In the genomic region with DNA sequence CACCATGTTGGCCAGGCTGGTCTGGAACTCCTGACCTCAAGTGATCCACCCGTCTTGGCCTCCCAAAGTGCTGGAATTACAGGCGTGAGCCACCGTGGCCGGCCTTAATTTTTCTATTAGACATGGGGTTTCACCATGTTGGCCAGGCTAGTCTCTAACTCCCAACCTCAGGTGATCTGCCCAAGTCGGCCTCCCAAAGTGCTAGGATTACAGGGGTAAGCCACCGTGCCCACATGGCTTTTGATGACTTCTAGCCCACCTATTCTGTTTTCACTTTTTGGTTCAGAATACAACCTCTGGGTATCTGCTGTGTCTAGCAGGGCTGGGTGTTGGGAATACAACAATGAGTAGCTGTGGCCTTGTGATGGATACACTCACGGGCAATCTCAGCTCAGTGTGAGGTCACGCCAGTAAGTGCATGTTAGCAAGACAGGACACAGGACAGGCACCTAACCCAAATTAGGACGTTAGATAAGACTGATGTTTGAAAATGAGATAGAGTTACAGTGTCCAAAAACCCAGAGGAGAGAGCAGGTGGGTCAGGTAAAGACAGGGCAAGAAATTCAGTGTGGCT, we compare ENCODE assay signal across 19 cellular contexts. TPM values are rescaled to one million over a fixed set of nuclear protein-coding genes. Genes with fewer than 3 reads are reported as not detected.
DNase-seq lines count a peak whose midpoint lies in the region; ATAC-seq and TF ChIP-seq lines count a peak whose summit lies in the region.
"Had no signal": no experiment of that assay in that cellular context is flagged by ENCODE, and none has a peak within 500 bp of the region (broad histone marks: within the 10 kb centered on the region; RNA-seq: fewer than 3 reads in every experiment).

No MANE protein-coding gene starts in this region.

- in situ Hi-C loops in IMR-90 (cut with MboI; ENCODE audit: low sequenced_read_pairs) = no loop called here

- no peak overlapping the region for H3K56ac ChIP-seq in IMR-90 (ENCODE audit: extremely low read depth, insufficient read depth, low read length)

- H3K9ac ChIP-seq in IMR-90 (ENCODE audit: low read depth, low read length) = no peak overlapping the region

- H3K36me3 ChIP-seq in A673 (ENCODE audit: insufficient read depth, low read length, poor library complexity, severe bottlenecking) (no peaks in the 10 kb centered on the region), IMR-90 (ENCODE audit: control insufficient read depth, insufficient read depth, low read length) (peaks cover 5% of the 10 kb centered on the region; the same call in 1 of the 2 replicates), cardiac muscle cell (no peaks in the 10 kb centered on the region)

- POLR2A ChIA-PET in A673 (lab: Charles Lee; ENCODE audit: low non-redundant PET) = no interaction called here
- POLR2A ChIA-PET in IMR-90 (lab: Charles Lee; ENCODE audit: unreplicated experiment) = no interaction called here

- H2AFZ ChIP-seq in IMR-90 (replicated peaks; ENCODE audit: low read length, poor library complexity) = no peak overlapping the region

- H4K8ac ChIP-seq in IMR-90 (ENCODE audit: low read depth in 2 of 2, low read length in 2 of 2) = no peak overlapping the region

- H3K79me1 ChIP-seq in IMR-90 (ENCODE audit: low read depth in 1 of 2, low read length in 2 of 2) = peaks cover 0 to 45% of the 10 kb centered on the region in 2 experiments; a peak in 3 of 4 replicates

- peaks cover 12% of the 10 kb centered on the region for H4K20me1 ChIP-seq in IMR-90 (ENCODE audit: insufficient read depth, low read length)

- no peak overlapping the region for H2BK5ac ChIP-seq in IMR-90 (ENCODE audit: low read depth, low read length, poor library complexity, severe bottlenecking)

- H3K27me3 ChIP-seq in A673 (replicated peaks; ENCODE audit: insufficient read depth, low read depth, low read length, poor library complexity) (no peaks in the 10 kb centered on the region), IMR-90 (ENCODE audit: control insufficient read depth, insufficient read depth, low read length) (no peaks in the 10 kb centered on the region), cardiac muscle cell (no peaks in the 10 kb centered on the region)
- H3K27me3 ChIP-seq: neutrophil, testis had no signal

- no peak overlapping the region for H4K91ac ChIP-seq in IMR-90 (ENCODE audit: insufficient read depth, low read depth, low read length)

- no peak overlapping the region for H4K5ac ChIP-seq in IMR-90 (ENCODE audit: low read depth, low read length)

- DNase-seq in A673 (ENCODE audit: low spot score) (no peak), IMR-90 (no peak), cardiac muscle cell (ENCODE audit: low read depth in 1 of 2, low spot score in 1 of 2) (no peak), osteocyte (ENCODE audit: extremely low spot score, unreplicated experiment) (no peak), RPMI8226 (no peak)
- DNase-seq in T-helper 2 cell treated with Interferon-gamma antibody and Interleukin-4, amounts not matched to agents 5 μg/mL and 100 μg/mL, for 36 hours (ENCODE audit: low spot score) = no peak
- DNase-seq in activated naive CD8-positive, alpha-beta T cell treated with anti-CD3 and anti-CD28 coated beads for 36 hours = no peak
- DNase-seq: activated CD4-positive, alpha-beta T cell treated with anti-CD3 and anti-CD28 coated beads, Interleukin-2, amount 10 ng/mL, durations not matched to agents 7 days and 5 days; activated naive CD4-positive, alpha-beta T cell treated with anti-CD3 and anti-CD28 coated beads, Interleukin-2, amount 50 U/mL, for 16 hours; C1 segment of cervical spinal cord; stimulated activated CD4-positive, alpha-beta T cell treated with anti-CD3 and anti-CD28 coated beads, Interleukin-12 subunit alpha, Interleukin-12 subunit beta, amount 100 ng/mL, for 4 hours; stimulated activated CD4-positive, alpha-beta T cell treated with anti-CD3 and anti-CD28 coated beads, Interleukin-4, amount 100 ng/mL, for 24 hours; stimulated activated naive B cell treated with anti-CD40 and anti-IgM and Interleukin-4, amounts not matched to agents 10 μg/mL and 1 μg/mL and 100 μg/mL, for 72 hours had no signal

- H3K27ac ChIP-seq in A673 (ENCODE audit: low read depth, low read length, poor library complexity, severe bottlenecking) = no peak overlapping the region
- H3K27ac ChIP-seq in IMR-90 (ENCODE audit: insufficient read depth, low read length) = no peak overlapping the region
- H3K27ac ChIP-seq in cardiac muscle cell = peak overlapping the region; percentile 67
- H3K27ac ChIP-seq: neutrophil, testis, VCaP had no signal

- H3K14ac ChIP-seq in IMR-90 (replicated peaks; ENCODE audit: low read depth, low read length) = no peak overlapping the region

- H3K4me2 ChIP-seq in IMR-90 (ENCODE audit: low read depth, low read length) = no peak overlapping the region

- no peak overlapping the region for H3K4me3 ChIP-seq in A673 (ENCODE audit: low read depth, low read length, poor library complexity, severe bottlenecking)
- H3K4me3 ChIP-seq in IMR-90 (ENCODE audit: insufficient read depth, low read depth, low read length) = no peak overlapping the region
- no peak overlapping the region for H3K4me3 ChIP-seq in cardiac muscle cell
- H3K4me3 ChIP-seq: testis had no signal

- ATAC-seq in IMR-90 (ENCODE audit: low read depth) (no peak), HG03439 (IDR thresholded peaks at IDR 0.05; ENCODE audit: unreplicated experiment) (no peak)
- ATAC-seq: stimulated activated naive B cell treated with anti-CD40 and anti-IgM and Interleukin-4, amounts not matched to agents 10 μg/mL and 1 μg/mL and 100 μg/mL, for 72 hours had no signal

- no peak overlapping the region for H2BK20ac ChIP-seq in IMR-90 (ENCODE audit: low read depth, low read length)

- 75% methylated on average over 4 of the region's 9 CpGs; no CpG with 5 or more reads in 1 of the 2 experiments for WGBS in IMR-90 (ENCODE audit: extremely low coverage in 2 of 2, insufficient read length in 1 of 2), 2 experiments

- no peak overlapping the region for H2BK120ac ChIP-seq in IMR-90 (ENCODE audit: low read depth, low read length)

- H3K9me3 Mint-ChIP-seq in osteocyte (ENCODE audit: unreplicated experiment) = no peaks in the 10 kb centered on the region
- no peaks in the 10 kb centered on the region for H3K9me3 Mint-ChIP-seq in T-helper 2 cell treated with Interferon-gamma antibody and Interleukin-4, amounts not matched to agents 5 μg/mL and 100 μg/mL, for 36 hours
- H3K9me3 Mint-ChIP-seq in activated naive CD8-positive, alpha-beta T cell treated with anti-CD3 and anti-CD28 coated beads for 36 hours = no peaks in the 10 kb centered on the region
- H3K9me3 Mint-ChIP-seq: activated CD4-positive, alpha-beta T cell treated with anti-CD3 and anti-CD28 coated beads, Interleukin-2, amount 10 ng/mL, durations not matched to agents 7 days and 5 days; activated T-helper 1 cell treated with anti-CD3 and anti-CD28 coated beads, Interleukin-12 subunit alpha, Interleukin-12 subunit beta, Interleukin-2, Interleukin-4 antibody, amounts not matched to agents 30 ng/mL and 10 ng/mL and 1 ng/mL, durations not matched to agents 14 hours and 24 hours and 36 hours; dendritic cell treated with granulocyte-macrophage colony-stimulating factor and Interleukin-4, amounts not matched to agents 40 ng/mL and 50 ng/mL, for 4 days; stimulated activated naive B cell treated with anti-CD40 and anti-IgM and Interleukin-4, amounts not matched to agents 10 μg/mL and 1 μg/mL and 100 μg/mL, for 72 hours had no signal

- CTCF ChIA-PET in A673 (lab: Charles Lee) (no interaction called here), IMR-90 (lab: Yijun Ruan, JAX) (interaction anchor here (0.6 kb wide), 1 partner anchor 169 kb away, joined by 5 read pairs; no protein-coding TSS in a partner anchor)

- intact Hi-C loops in A673 (cut with micrococcal nuclease; ENCODE audit: unreplicated experiment) (no loop called here), IMR-90 (cut with micrococcal nuclease) (no loop called here)

- no peak overlapping the region for H3K18ac ChIP-seq in IMR-90 (ENCODE audit: low read depth, low read length)

- H3K23ac ChIP-seq in IMR-90 (ENCODE audit: low read depth, low read length) = no peak overlapping the region

- H3K9me3 ChIP-seq in A673 (ENCODE audit: low read depth, low read length, poor library complexity, severe bottlenecking) (no peaks in the 10 kb centered on the region), IMR-90 (ENCODE audit: control insufficient read depth, insufficient read depth, low read length) (no peaks in the 10 kb centered on the region), cardiac muscle cell (ENCODE audit: low read depth) (no peaks in the 10 kb centered on the region)
- H3K9me3 ChIP-seq: neutrophil, testis had no signal

- H2BK15ac ChIP-seq in IMR-90 (ENCODE audit: low read depth, low read length) = no peak overlapping the region

- H3K4me3 Mint-ChIP-seq in osteocyte (ENCODE audit: unreplicated experiment) = no peak overlapping the region
- no peak overlapping the region for H3K4me3 Mint-ChIP-seq in T-helper 2 cell treated with Interferon-gamma antibody and Interleukin-4, amounts not matched to agents 5 μg/mL and 100 μg/mL, for 36 hours
- H3K4me3 Mint-ChIP-seq in activated naive CD8-positive, alpha-beta T cell treated with anti-CD3 and anti-CD28 coated beads for 36 hours = no peak overlapping the region
- H3K4me3 Mint-ChIP-seq: activated CD4-positive, alpha-beta T cell treated with anti-CD3 and anti-CD28 coated beads, Interleukin-2, amount 10 ng/mL, durations not matched to agents 7 days and 5 days; activated T-helper 1 cell treated with anti-CD3 and anti-CD28 coated beads, Interleukin-12 subunit alpha, Interleukin-12 subunit beta, Interleukin-2, Interleukin-4 antibody, amounts not matched to agents 30 ng/mL and 10 ng/mL and 1 ng/mL, durations not matched to agents 14 hours and 24 hours and 36 hours; dendritic cell treated with granulocyte-macrophage colony-stimulating factor and Interleukin-4, amounts not matched to agents 40 ng/mL and 50 ng/mL, for 4 days; stimulated activated naive B cell treated with anti-CD40 and anti-IgM and Interleukin-4, amounts not matched to agents 10 μg/mL and 1 μg/mL and 100 μg/mL, for 72 hours had no signal

- no peak for TF ChIP-seq POLR2A in IMR-90 (IDR thresholded peaks at IDR 0.05; ENCODE audit: low read depth, low read length)

- H3K4me1 ChIP-seq in A673 (ENCODE audit: insufficient read depth, low read length, poor library complexity, severe bottlenecking) (no peaks in the 10 kb centered on the region), IMR-90 (ENCODE audit: control insufficient read depth, insufficient read depth, low read length) (peaks cover 1% of the 10 kb centered on the region; the same call in 1 of the 2 replicates), cardiac muscle cell (ENCODE audit: low read depth) (peaks cover 8% of the 10 kb centered on the region)

- H3K27me3 Mint-ChIP-seq in osteocyte (ENCODE audit: unreplicated experiment) = no peaks in the 10 kb centered on the region
- H3K27me3 Mint-ChIP-seq in T-helper 2 cell treated with Interferon-gamma antibody and Interleukin-4, amounts not matched to agents 5 μg/mL and 100 μg/mL, for 36 hours (ENCODE audit: low read depth) = no peaks in the 10 kb centered on the region
- H3K27me3 Mint-ChIP-seq in activated naive CD8-positive, alpha-beta T cell treated with anti-CD3 and anti-CD28 coated beads for 36 hours = no peaks in the 10 kb centered on the region
- H3K27me3 Mint-ChIP-seq: activated CD4-positive, alpha-beta T cell treated with anti-CD3 and anti-CD28 coated beads, Interleukin-2, amount 10 ng/mL, durations not matched to agents 7 days and 5 days; dendritic cell treated with granulocyte-macrophage colony-stimulating factor and Interleukin-4, amounts not matched to agents 40 ng/mL and 50 ng/mL, for 4 days; stimulated activated naive B cell treated with anti-CD40 and anti-IgM and Interleukin-4, amounts not matched to agents 10 μg/mL and 1 μg/mL and 100 μg/mL, for 72 hours had no signal

- peak overlapping the region; percentile 52 for H3K27ac Mint-ChIP-seq in osteocyte (ENCODE audit: unreplicated experiment)
- H3K27ac Mint-ChIP-seq in T-helper 2 cell treated with Interferon-gamma antibody and Interleukin-4, amounts not matched to agents 5 μg/mL and 100 μg/mL, for 36 hours = no peak overlapping the region
- H3K27ac Mint-ChIP-seq in activated naive CD8-positive, alpha-beta T cell treated with anti-CD3 and anti-CD28 coated beads for 36 hours = no peak overlapping the region
- H3K27ac Mint-ChIP-seq: activated CD4-positive, alpha-beta T cell treated with anti-CD3 and anti-CD28 coated beads, Interleukin-2, amount 10 ng/mL, durations not matched to agents 7 days and 5 days; activated T-helper 1 cell treated with anti-CD3 and anti-CD28 coated beads, Interleukin-12 subunit alpha, Interleukin-12 subunit beta, Interleukin-2, Interleukin-4 antibody, amounts not matched to agents 30 ng/mL and 10 ng/mL and 1 ng/mL, durations not matched to agents 14 hours and 24 hours and 36 hours; dendritic cell treated with granulocyte-macrophage colony-stimulating factor and Interleukin-4, amounts not matched to agents 40 ng/mL and 50 ng/mL, for 4 days; stimulated activated naive B cell treated with anti-CD40 and anti-IgM and Interleukin-4, amounts not matched to agents 10 μg/mL and 1 μg/mL and 100 μg/mL, for 72 hours had no signal

- peaks cover 7% of the 10 kb centered on the region for H3K36me3 Mint-ChIP-seq in osteocyte (ENCODE audit: unreplicated experiment)
- H3K36me3 Mint-ChIP-seq in T-helper 2 cell treated with Interferon-gamma antibody and Interleukin-4, amounts not matched to agents 5 μg/mL and 100 μg/mL, for 36 hours (ENCODE audit: low read depth) = peaks cover 3% of the 10 kb centered on the region
- H3K36me3 Mint-ChIP-seq in activated naive CD8-positive, alpha-beta T cell treated with anti-CD3 and anti-CD28 coated beads for 36 hours = no peaks in the 10 kb centered on the region

- 0 out of 2 replicates have a peak overlapping the region, but pooled peaks have one; percentile 13 for H2AK5ac ChIP-seq in IMR-90 (ENCODE audit: low read depth, low read length)

- TF ChIP-seq CTCF in A673 (conservative IDR thresholded peaks at IDR 0.05; ENCODE audit: low read depth, low read length) (no peak), IMR-90 (conservative IDR thresholded peaks at IDR 0.05; ENCODE audit: low read depth, low read length) (no peak), cardiac muscle cell (IDR thresholded peaks at IDR 0.05; ENCODE audit: low read depth, low read length) (no peak), osteocyte (IDR thresholded peaks at IDR 0.05) (no peak)

- H3K4me1 Mint-ChIP-seq in osteocyte (ENCODE audit: unreplicated experiment) = peaks cover 21% of the 10 kb centered on the region
- H3K4me1 Mint-ChIP-seq in T-helper 2 cell treated with Interferon-gamma antibody and Interleukin-4, amounts not matched to agents 5 μg/mL and 100 μg/mL, for 36 hours (ENCODE audit: low read depth) = no peaks in the 10 kb centered on the region
- H3K4me1 Mint-ChIP-seq in activated naive CD8-positive, alpha-beta T cell treated with anti-CD3 and anti-CD28 coated beads for 36 hours = no peaks in the 10 kb centered on the region

- no peak overlapping the region for H3K4ac ChIP-seq in IMR-90 (ENCODE audit: low read depth, low read length)

- peak overlapping the region; percentile 2 for H2AK9ac ChIP-seq in IMR-90 (replicated peaks; ENCODE audit: low read depth, low read length, poor library complexity)

- TSS peak; percentile 22 for BruUV-seq in A673 (replicated peaks; lab: Mats Ljungman, UMichigan)
- BruUV-seq in IMR-90 (replicated peaks; lab: Mats Ljungman, UMichigan) = TSS peak; percentile 17

- H3K9me1 ChIP-seq in IMR-90 (ENCODE audit: insufficient read depth, low read length) = peaks cover 4% of the 10 kb centered on the region; the same call in 1 of the 2 replicates

- no peak for TF ChIP-seq RAD21 in IMR-90 (IDR thresholded peaks at IDR 0.05; ENCODE audit: low read length)

- dilution Hi-C loops in IMR-90 (cut with HindIII; ENCODE audit: low sequenced_read_pairs, unreplicated experiment) = no loop called here

RNA-seq across cellular contexts. Expression of a gene that starts 14.1 kb away (rescaled TPM):
- total RNA-seq in A673 (2021) (1,404 and 1,447 TPM in 2 replicates), IMR-90 (2012; rRNA removed) (358 and 964 TPM in 2 replicates), cardiac muscle cell (1,409 and 2,297 TPM in 2 replicates), osteocyte (458 and 476 TPM in 2 replicates)
- polyA plus RNA-seq in IMR-90 (2012; rRNA removed) (774 and 817 TPM in 2 replicates), cardiac muscle cell (658 and 685 TPM in 2 replicates)
- polyA plus RNA-seq in IMR-90 (2012; cell fraction: cytosol; rRNA removed) = 140 and 369 TPM in 2 replicates
- 42.1 and 246 TPM in 2 replicates for polyA plus RNA-seq in IMR-90 (2012; cell fraction: nucleus; rRNA removed; ENCODE audit: low replicate concordance)
- total RNA-seq in activated naive CD8-positive, alpha-beta T cell treated with anti-CD3 and anti-CD28 coated beads for 36 hours = 100 to 1,000 TPM; 550 to 555 TPM

RNA-seq across cellular contexts. Expression of a gene that starts 41.9 kb away (rescaled TPM):
- 85.9 and 86.5 TPM in 2 replicates for total RNA-seq in A673 (2021)
- 100 and 123 TPM in 2 replicates for total RNA-seq in IMR-90 (2012; rRNA removed)
- 48.5 and 57.6 TPM in 2 replicates for polyA plus RNA-seq in IMR-90 (2012; rRNA removed)
- 21.4 and 31.0 TPM in 2 replicates for polyA plus RNA-seq in IMR-90 (2012; cell fraction: cytosol; rRNA removed)
- polyA plus RNA-seq in IMR-90 (2012; cell fraction: nucleus; rRNA removed; ENCODE audit: low replicate concordance) = 8.5 and 27.3 TPM in 2 replicates
- 25.0 and 28.7 TPM in 2 replicates for total RNA-seq in cardiac muscle cell
- 33.1 and 46.0 TPM in 2 replicates for polyA plus RNA-seq in cardiac muscle cell
- 55.8 and 57.1 TPM in 2 replicates for total RNA-seq in osteocyte
- 10 to 100 TPM; 13.5 to 14.0 TPM for total RNA-seq in activated naive CD8-positive, alpha-beta T cell treated with anti-CD3 and anti-CD28 coated beads for 36 hours
